ENCODE assay signal across 20 cellular contexts in the genomic region with DNA sequence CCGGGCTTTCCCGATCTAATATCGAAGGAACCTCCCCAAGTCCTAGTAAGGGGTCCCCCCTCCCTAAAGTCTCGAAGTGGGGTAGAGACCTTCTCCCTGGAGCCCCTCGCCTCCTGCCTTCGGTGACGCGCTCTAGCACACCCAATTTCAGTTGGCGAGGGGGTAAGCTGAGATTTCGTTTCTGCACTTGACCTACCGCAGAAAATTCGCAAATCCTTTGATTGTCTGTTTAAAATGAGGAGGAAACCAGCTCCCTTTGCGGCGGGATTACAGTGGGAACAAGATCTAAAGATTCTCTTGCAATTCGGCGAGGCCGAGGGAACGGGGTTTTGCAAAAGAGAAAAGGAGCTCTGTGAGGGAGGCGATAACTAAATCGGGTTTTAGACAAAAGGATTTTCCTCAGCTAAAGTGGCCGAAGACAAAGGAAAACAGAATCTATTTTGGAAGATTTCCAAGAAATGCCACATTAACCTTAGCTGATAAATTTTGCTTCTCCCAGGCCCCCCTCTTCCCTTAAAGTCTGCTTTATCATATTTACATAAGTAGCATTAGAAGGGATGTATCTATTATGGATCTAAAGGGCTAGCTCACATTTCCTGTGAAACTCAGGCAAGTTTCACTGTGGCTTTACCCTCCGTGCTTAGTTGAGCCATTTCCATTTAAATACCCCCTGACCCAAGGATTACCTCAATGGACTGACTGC. TPM values are rescaled to one million over a fixed set of nuclear protein-coding genes. Genes with fewer than 3 reads are reported as not detected.
DNase-seq lines count a peak whose midpoint lies in the region; ATAC-seq and TF ChIP-seq lines count a peak whose summit lies in the region.
"Had no signal": no experiment of that assay in that cellular context is flagged by ENCODE, and none has a peak within 500 bp of the region (broad histone marks: within the 10 kb centered on the region; RNA-seq: fewer than 3 reads in every experiment).

No MANE protein-coding gene starts in this region.

- H3K4me1 ChIP-seq in endocrine pancreas (ENCODE audit: control insufficient read depth, insufficient read depth, low read length), result peaks cover 8% of the 10 kb centered on the region

- peaks cover 30% of the 10 kb centered on the region for H3K4me1 Mint-ChIP-seq in nephron

- H3K9me3 ChIP-seq in endocrine pancreas (ENCODE audit: control insufficient read depth, low read length), result no peaks in the 10 kb centered on the region

- H3K4me3 ChIP-seq in H7 (ENCODE audit: insufficient read depth, low read depth, low read length) (peak overlapping the region; percentile 24; the same call in 1 of the 2 replicates), endocrine pancreas (ENCODE audit: control insufficient read depth, insufficient read depth, low read length) (peak overlapping the region; percentile 90)
- H3K4me3 ChIP-seq: gastroesophageal sphincter had no signal

- peaks cover under 1% of the 10 kb centered on the region for H3K36me3 Mint-ChIP-seq in nephron (ENCODE audit: low read depth)

- H3K36me3 ChIP-seq in H7 (replicated peaks; ENCODE audit: control insufficient read depth, insufficient read depth, low read length) (no peaks in the 10 kb centered on the region), endocrine pancreas (ENCODE audit: control insufficient read depth, insufficient read depth, low read length) (no peaks in the 10 kb centered on the region)
- H3K36me3 ChIP-seq: gastroesophageal sphincter had no signal

- no peaks in the 10 kb centered on the region for H3K27me3 Mint-ChIP-seq in nephron (ENCODE audit: low read depth)

- ATAC-seq in HG02798 (IDR thresholded peaks at IDR 0.05; ENCODE audit: poor library complexity, unreplicated experiment), result no peak
- ATAC-seq: gastroesophageal sphincter; sciatic nerve; stimulated activated effector memory CD8-positive, alpha-beta T cell treated with anti-CD3 and anti-CD28 coated beads, Interleukin-12 subunit alpha, Interleukin-12 subunit beta, amount 100 ng/mL, for 72 hours had no signal

- peak overlapping the region; percentile 97 to 98 (median 97) for H3K27ac Mint-ChIP-seq in nephron
- H3K27ac Mint-ChIP-seq: CD14-positive monocyte; stimulated activated effector memory CD8-positive, alpha-beta T cell treated with anti-CD3 and anti-CD28 coated beads, Interleukin-12 subunit alpha, Interleukin-12 subunit beta, amount 100 ng/mL, for 72 hours had no signal

- TF ChIP-seq CTCF in nephron (IDR thresholded peaks at IDR 0.05; ENCODE audit: unreplicated experiment in 3 of 3), result no peak

- peak overlapping the region; percentile 68 to 80 (median 78) for H3K4me3 Mint-ChIP-seq in nephron
- H3K4me3 Mint-ChIP-seq: stimulated activated effector memory CD8-positive, alpha-beta T cell treated with anti-CD3 and anti-CD28 coated beads, Interleukin-12 subunit alpha, Interleukin-12 subunit beta, amount 100 ng/mL, for 72 hours had no signal

- H3K27me3 ChIP-seq in H7 (ENCODE audit: control insufficient read depth, insufficient read depth, low read length), result peaks cover 100% of the 10 kb centered on the region
- no peaks in the 10 kb centered on the region for H3K27me3 ChIP-seq in endocrine pancreas (ENCODE audit: control insufficient read depth, insufficient read depth, low read length)

- no peaks in the 10 kb centered on the region for H3K9me3 Mint-ChIP-seq in nephron

- peak overlapping the region; percentile 93 for H3K9ac ChIP-seq in endocrine pancreas (ENCODE audit: control insufficient read depth, insufficient read depth, low read length)
- H3K9ac ChIP-seq: KMS-11 had no signal

- DNase-seq in EH (ENCODE audit: low read depth) (peak; percentile 69), H7 (no peak), NCI-H774 (lab: John Stamatoyannopoulos, UW) (no peak), RKO (ENCODE audit: low spot score) (no peak)
- DNase-seq: activated CD4-positive, alpha-beta T cell treated with anti-CD3 and anti-CD28 coated beads, Interleukin-2, amount 50 U/mL, for 4 hours; activated effector memory CD4-positive, alpha-beta T cell treated with Interleukin-2 at 50 U/mL for 16 hours; effector memory CD4-positive, alpha-beta T cell; NCI-H1436 treated with DMSO at 0.1 percent for 48 hours; NCI-H524 treated with DMSO at 0.1 percent for 48 hours; stimulated activated CD4-positive, alpha-beta T cell treated with anti-CD3 and anti-CD28 coated beads, Interleukin-4, amount 100 ng/mL, for 4 hours had no signal

RNA-seq across cellular contexts. Expression of gene SIM1, which starts 8.4 kb away (rescaled TPM):
- total RNA-seq in H7 (2014; rRNA removed; shearing (Covaris generic)), result 0.03 TPM in 1 of 2 replicates, not detected in the other
- total RNA-seq: bronchial epithelial cell, gastroesophageal sphincter, RPMI7951 had no signal
